25 cellular contexts compared by ENCODE assay signal in the genomic region with DNA sequence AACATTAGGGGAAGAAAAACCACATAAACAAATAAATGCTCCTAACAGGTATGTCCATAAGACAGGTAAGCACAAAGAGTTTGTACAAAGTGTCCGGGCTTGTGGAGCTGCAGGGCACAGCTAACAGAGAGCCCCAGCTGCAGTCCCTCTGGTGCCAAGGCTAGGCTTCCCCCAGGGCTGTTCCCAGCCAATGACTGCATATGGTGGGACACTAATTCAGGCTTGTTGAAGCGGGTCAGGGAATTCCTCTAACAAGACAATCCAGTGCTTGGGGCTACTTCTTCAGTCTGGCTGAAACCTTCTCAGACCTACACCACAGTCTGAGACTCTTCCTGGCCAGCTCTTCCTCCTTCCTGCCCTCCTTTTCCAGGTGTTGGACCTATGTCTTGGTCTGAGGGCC. TPM values are rescaled to one million over a fixed set of nuclear protein-coding genes. Genes with fewer than 3 reads are reported as not detected.
A peak's percentile ranks its signal among the peaks of the same experiment; 100 is the strongest.
DNase-seq lines count a peak whose midpoint lies in the region; ATAC-seq, FAIRE-seq and TF ChIP-seq lines count a peak whose summit lies in the region.
"Had no signal": no experiment of that assay in that cellular context is flagged by ENCODE, and none has a peak within 500 bp of the region (broad histone marks: within the 10 kb centered on the region; RNA-seq: fewer than 3 reads in every experiment).

No MANE protein-coding gene starts in this region.

- H3K4me1 ChIP-seq in mammary epithelial cell (ENCODE audit: insufficient read depth, low read length) (peaks cover 16% of the 10 kb centered on the region), keratinocyte (ENCODE audit: control insufficient read depth, extremely low read depth, insufficient read depth, low read length) (peaks cover 21% of the 10 kb centered on the region)
- H3K4me1 ChIP-seq: BE2C, Caco-2 had no signal

- no peaks in the 10 kb centered on the region for H3K79me2 ChIP-seq in mammary epithelial cell (ENCODE audit: insufficient read depth, low read length)
- H3K79me2 ChIP-seq in keratinocyte (ENCODE audit: control insufficient read depth, insufficient read depth, low read length): no peaks in the 10 kb centered on the region

- H4K20me1 ChIP-seq in mammary epithelial cell (ENCODE audit: insufficient read depth, low read length) (no peaks in the 10 kb centered on the region), keratinocyte (ENCODE audit: control insufficient read depth, extremely low read depth, insufficient read depth, low read length) (no peaks in the 10 kb centered on the region)

- H3K4me3 ChIP-seq in mammary epithelial cell (replicated peaks in 1 of 3; ENCODE audit: insufficient read depth in 1 of 3, low read depth in 2 of 3, low read length in 3 of 3) (no peak overlapping the region), bronchial epithelial cell (ENCODE audit: low read depth, low read length) (no peak overlapping the region), keratinocyte (ENCODE audit: control insufficient read depth in 2 of 3, extremely low read depth in 1 of 3, insufficient read depth in 2 of 3, low read depth in 1 of 3, low read length in 3 of 3) (peak overlapping the region in 2 of 3 experiments; percentile 46 to 47)
- H3K4me3 ChIP-seq: GM12878 had no signal

- peak overlapping the region; percentile 27 for H3K27ac ChIP-seq in mammary epithelial cell (ENCODE audit: insufficient read depth, low read depth, low read length)
- H3K27ac ChIP-seq in keratinocyte (ENCODE audit: control insufficient read depth, insufficient read depth, low read length): peak overlapping the region; percentile 48

- FAIRE-seq in bronchial epithelial cell (lab: Jason Lieb, UNC) (no peak), keratinocyte (lab: Jason Lieb, UNC) (peak; percentile 93)
- FAIRE-seq: GM12878, RCC 7860 had no signal

- H2AFZ ChIP-seq in mammary epithelial cell (ENCODE audit: low read depth, low read length) (peak overlapping the region; percentile 43), keratinocyte (ENCODE audit: control insufficient read depth, low read length) (peak overlapping the region; percentile 26)

- no peaks in the 10 kb centered on the region for H3K27me3 Mint-ChIP-seq in MCF 10A (ENCODE audit: insufficient read depth, unreplicated experiment)
- H3K27me3 Mint-ChIP-seq: IgD-negative memory B cell had no signal

- dilution Hi-C loops in mammary epithelial cell (cut with HindIII; ENCODE audit: low sequenced_read_pairs): no loop called here
- dilution Hi-C loops in keratinocyte (cut with MboI; ENCODE audit: extremely low pct_ligation_motif_present, low sequenced_read_pairs): no loop called here

- BruUV-seq in mammary epithelial cell (replicated peaks; lab: Mats Ljungman, UMichigan): no TSS peak
- BruUV-seq in MCF 10A (replicated peaks; lab: Mats Ljungman, UMichigan): no TSS peak

- H3K36me3 ChIP-seq in mammary epithelial cell (ENCODE audit: insufficient read depth, low read length) (peaks cover 11% of the 10 kb centered on the region), bronchial epithelial cell (ENCODE audit: control insufficient read depth, insufficient read depth, low read length) (peaks cover 2% of the 10 kb centered on the region), keratinocyte (ENCODE audit: control insufficient read depth in 2 of 2, extremely low read depth in 1 of 2, insufficient read depth in 2 of 2, low read length in 2 of 2) (peaks cover 18 to 19% of the 10 kb centered on the region in 2 experiments)
- H3K36me3 ChIP-seq: BE2C had no signal

- POLR2A ChIA-PET in MCF 10A (lab: Yijun Ruan, JAX): no interaction called here

- H3K27me3 ChIP-seq in mammary epithelial cell (ENCODE audit: insufficient read depth, low read length) (no peaks in the 10 kb centered on the region), bronchial epithelial cell (ENCODE audit: control insufficient read depth, insufficient read depth, low read length) (no peaks in the 10 kb centered on the region), keratinocyte (ENCODE audit: control insufficient read depth, extremely low read depth, insufficient read depth, low read length) (no peaks in the 10 kb centered on the region)
- H3K27me3 ChIP-seq: BE2C had no signal

- in situ Hi-C loops in mammary epithelial cell (cut with MboI; ENCODE audit: low sequenced_read_pairs in 2 of 2): no loop called here

- H3K27ac Mint-ChIP-seq in MCF 10A (ENCODE audit: low read depth, unreplicated experiment): no peak overlapping the region
- peak overlapping the region in 1 of 2 donors; percentile 4 for H3K27ac Mint-ChIP-seq in activated naive CD4-positive, alpha-beta T cell treated with anti-CD3 and anti-CD28 coated beads, Interleukin-2, amount 50 U/mL, for 72 hours
- H3K27ac Mint-ChIP-seq: H9, HFFc6, IgD-negative memory B cell had no signal

- intact Hi-C loops in mammary epithelial cell (cut with micrococcal nuclease) (no loop called here), MCF 10A (cut with micrococcal nuclease) (no loop called here)

- H3K4me2 ChIP-seq in mammary epithelial cell (ENCODE audit: insufficient read depth, low read depth, low read length) (peak overlapping the region; percentile 29), keratinocyte (ENCODE audit: control insufficient read depth, extremely low read depth, insufficient read depth, low read depth, low read length) (peak overlapping the region; percentile 56)

- TF ChIP-seq CTCF in mammary epithelial cell (conservative IDR thresholded peaks at IDR 0.05 in 1 of 2, IDR thresholded peaks at IDR 0.05 in 1 of 2; ENCODE audit: extremely low read depth in 1 of 2, insufficient read depth in 1 of 2, low read depth in 1 of 2, low read length in 2 of 2): no peak
- no peak for TF ChIP-seq CTCF in MCF 10A (IDR thresholded peaks at IDR 0.05; ENCODE audit: unreplicated experiment)
- TF ChIP-seq CTCF in bronchial epithelial cell (IDR thresholded peaks at IDR 0.05; ENCODE audit: insufficient read depth, low read length, severe bottlenecking): no peak
- no peak for TF ChIP-seq CTCF in keratinocyte (optimal IDR thresholded peaks at IDR 0.05 in 1 of 3, IDR thresholded peaks at IDR 0.05 in 1 of 3, conservative IDR thresholded peaks at IDR 0.05 in 1 of 3; ENCODE audit: extremely low read depth in 1 of 3, insufficient read depth in 2 of 3, low read length in 3 of 3)

- H3K9me1 ChIP-seq in keratinocyte (ENCODE audit: control insufficient read depth, extremely low read depth, insufficient read depth, low read length): no peaks in the 10 kb centered on the region

- peaks cover 23% of the 10 kb centered on the region for H3K36me3 Mint-ChIP-seq in MCF 10A (ENCODE audit: insufficient read depth, unreplicated experiment)
- H3K36me3 Mint-ChIP-seq in activated naive CD4-positive, alpha-beta T cell treated with anti-CD3 and anti-CD28 coated beads, Interleukin-2, amount 50 U/mL, for 72 hours: peaks cover 19 to 29% of the 10 kb centered on the region in 2 donors

- CTCF ChIA-PET in mammary epithelial cell (lab: Charles Lee; ENCODE audit: low non-redundant PET): no interaction called here
- CTCF ChIA-PET in MCF 10A (lab: Yijun Ruan, JAX): interaction anchor here (0.6 kb wide), 1 partner anchor 15 kb away, joined by 3 read pairs; no protein-coding TSS in a partner anchor

- H3K9me3 ChIP-seq in mammary epithelial cell (replicated peaks; ENCODE audit: insufficient read depth, low read length): no peaks in the 10 kb centered on the region
- H3K9me3 ChIP-seq in keratinocyte (ENCODE audit: control insufficient read depth, low read depth, low read length): peaks cover 2% of the 10 kb centered on the region
- H3K9me3 ChIP-seq: BE2C had no signal

- DNase-seq in mammary epithelial cell: peak; percentile 75
- no peak for DNase-seq in MCF 10A (ENCODE audit: unreplicated experiment)
- peak; percentile 85 for DNase-seq in bronchial epithelial cell (ENCODE audit: low read depth)
- peak; percentile 85 for DNase-seq in keratinocyte (ENCODE audit: low read depth, low spot score)
- DNase-seq in activated naive CD4-positive, alpha-beta T cell treated with anti-CD3 and anti-CD28 coated beads, Interleukin-2, amount 50 U/mL, for 72 hours (ENCODE audit: low spot score in 2 of 2): no peak
- DNase-seq: BE2C, Caco-2, DMS 273 treated with DMSO at 0.1 percent for 48 hours, DMS79 treated with DMSO at 0.1 percent for 48 hours, H9, HFFc6, NCI-H1417, NCI-H1694 treated with DMSO at 0.1 percent for 48 hours, NCI-H2107, NCI-H446 treated with DMSO at 0.1 percent for 48 hours, NCI-H526 treated with DMSO at 0.1 percent for 48 hours, OCI-M1, Right ventricle myocardium superior had no signal

- H3K9ac ChIP-seq in mammary epithelial cell (ENCODE audit: insufficient read depth, low read length): no peak overlapping the region
- no peak overlapping the region for H3K9ac ChIP-seq in keratinocyte (ENCODE audit: control insufficient read depth, extremely low read depth, insufficient read depth, low read length)

- ATAC-seq in HG03571 (IDR thresholded peaks at IDR 0.05; ENCODE audit: unreplicated experiment): no peak
- no peak for ATAC-seq in activated naive CD4-positive, alpha-beta T cell treated with anti-CD3 and anti-CD28 coated beads, Interleukin-2, amount 50 U/mL, for 72 hours
- ATAC-seq in HG02571 (IDR thresholded peaks at IDR 0.05; ENCODE audit: unreplicated experiment): no peak
- ATAC-seq in HG02798 (IDR thresholded peaks at IDR 0.05; ENCODE audit: poor library complexity, unreplicated experiment): no peak
- ATAC-seq: GM12878 had no signal

- H3K9me3 Mint-ChIP-seq in MCF 10A (ENCODE audit: unreplicated experiment): no peaks in the 10 kb centered on the region
- H3K9me3 Mint-ChIP-seq in activated naive CD4-positive, alpha-beta T cell treated with anti-CD3 and anti-CD28 coated beads, Interleukin-2, amount 50 U/mL, for 72 hours: peaks cover 3 to 15% of the 10 kb centered on the region in 2 donors
- H3K9me3 Mint-ChIP-seq: HFFc6 had no signal

- 0% methylated on average over 2 of the region's 2 CpGs for WGBS in mammary epithelial cell (ENCODE audit: low coverage, missing lambda C conversion rate)

- no peak overlapping the region for H3K4me3 Mint-ChIP-seq in MCF 10A (ENCODE audit: unreplicated experiment)
- H3K4me3 Mint-ChIP-seq: H9, HFFc6, IgD-negative memory B cell had no signal

- no peaks in the 10 kb centered on the region for H3K4me1 Mint-ChIP-seq in MCF 10A (ENCODE audit: insufficient read depth, unreplicated experiment)
- H3K4me1 Mint-ChIP-seq: H9, IgD-negative memory B cell had no signal

RNA-seq across cellular contexts. Expression of gene ALDH3A1, which starts 51.7 kb away (rescaled TPM):
- total RNA-seq in mammary epithelial cell: 10 to 100 TPM in 1 of 2 donors, under 1 TPM in 1; 0.49 to 21.8 TPM
- 6.9 TPM for polyA plus RNA-seq in mammary epithelial cell
- polyA minus RNA-seq in mammary epithelial cell: 16.7 TPM
- 4.9 and 13.4 TPM in 2 replicates for total RNA-seq in MCF 10A (2022)
- total RNA-seq in bronchial epithelial cell: 24.2 and 53.3 TPM in 2 replicates
- 2.0 to 8.4 TPM (median 5.8 TPM) in 3 replicates for polyA plus RNA-seq in keratinocyte
- 1.5 TPM for polyA plus RNA-seq in keratinocyte (2011; ENCODE audit: low read depth)
- 5.9 and 11.1 TPM in 2 replicates for polyA plus RNA-seq in keratinocyte (2011; cell fraction: cytosol; rRNA removed)
- polyA plus RNA-seq in keratinocyte (2011; cell fraction: nucleus; rRNA removed): 6.9 and 10.3 TPM in 2 replicates
- polyA plus RNA-seq in keratinocyte (2012; ENCODE audit: low replicate concordance): 1.9 and 4.5 TPM in 2 replicates
- 0.89 to 6.7 TPM (median 3.4 TPM) in 3 replicates for polyA minus RNA-seq in keratinocyte
- polyA minus RNA-seq in keratinocyte (2011; cell fraction: cytosol; rRNA and poly(A)+ RNA removed): 7.3 TPM
- polyA minus RNA-seq in keratinocyte (2011; cell fraction: nucleus; rRNA and poly(A)+ RNA removed): 4.6 and 5.6 TPM in 2 replicates
- total RNA-seq in activated naive CD4-positive, alpha-beta T cell treated with anti-CD3 and anti-CD28 coated beads, Interleukin-2, amount 50 U/mL, for 72 hours: under 1 TPM in 1 of 2 donors, not detected in 1; 0.30 TPM
- total RNA-seq: GM12878, M059J had no signal
- polyA plus RNA-seq: IgD-negative memory B cell had no signal

Comparison
In these comparisons a context has a peak if more than half of its experiments do, and no peak if none do; other contexts are left out.
1. DNase-seq: peak in mammary epithelial cell (single experiment), bronchial epithelial cell (single experiment) and keratinocyte (single experiment); none in MCF 10A (single experiment) and activated naive CD4-positive, alpha-beta T cell treated with anti-CD3 and anti-CD28 coated beads, Interleukin-2, amount 50 U/mL, for 72 hours (0 of 2).
2. H3K4me3 ChIP-seq: peak in keratinocyte (2 of 3); none in mammary epithelial cell (0 of 3) and bronchial epithelial cell (single experiment).